Comparison of ENCODE assay signal across 10 cellular contexts in the genomic region with DNA sequence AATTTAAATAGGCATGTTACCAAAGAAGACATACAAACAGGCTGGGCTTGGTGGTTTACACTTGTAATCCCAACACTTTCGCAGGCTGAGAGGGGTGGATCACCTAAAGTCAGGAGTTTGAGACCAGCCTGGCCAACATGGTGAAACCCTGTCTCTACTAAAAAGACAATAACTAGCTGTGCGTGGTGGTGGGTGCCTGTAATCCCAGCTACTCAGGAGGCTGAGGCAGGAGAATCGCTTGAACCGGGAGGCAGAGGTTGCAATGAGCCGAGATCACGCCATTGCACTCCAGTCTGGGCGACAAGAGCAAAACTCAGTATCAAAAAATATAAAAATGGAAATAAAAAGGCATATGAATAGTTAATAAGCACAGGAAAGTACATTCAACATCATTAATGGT. TPM values are rescaled to one million over a fixed set of nuclear protein-coding genes. Genes with fewer than 3 reads are reported as not detected.
DNase-seq lines count a peak whose midpoint lies in the region; TF ChIP-seq lines count a peak whose summit lies in the region.
"Not testable (repeated sequence)": the region's sequence is repeated elsewhere in the genome, so short reads cannot be mapped to it uniquely, and the experiment has no call there.
"Had no signal": no experiment of that assay in that cellular context is flagged by ENCODE, and none has a peak within 500 bp of the region (broad histone marks: within the 10 kb centered on the region; RNA-seq: fewer than 3 reads in every experiment).

No MANE protein-coding gene starts in this region.

- not testable (repeated sequence) for H3K27me3 ChIP-seq in right atrium auricular region

- H3K36me3 ChIP-seq in right atrium auricular region = not testable (repeated sequence)

- not testable (repeated sequence) for TF ChIP-seq CTCF in right atrium auricular region (IDR thresholded peaks at IDR 0.05)

- H3K4me1 ChIP-seq in right atrium auricular region = not testable (repeated sequence)

- DNase-seq in right atrium auricular region (ENCODE audit: low spot score) = peak; percentile 52
- peak; percentile 9 for DNase-seq in islet precursor cell

- H3K4me3 ChIP-seq in right atrium auricular region = not testable (repeated sequence)

- not testable (repeated sequence) for H3K9me3 ChIP-seq in right atrium auricular region

- not testable (repeated sequence) for H3K27ac ChIP-seq in right atrium auricular region

RNA-seq across cellular contexts. Expression of gene WDFY4, which starts 37.6 kb away (rescaled TPM):
- 1 to 10 TPM in 1 of 2 donors, under 1 TPM in 1; 0.70 to 2.0 TPM for total RNA-seq in right atrium auricular region
- total RNA-seq: A172, A673, Caco-2, Calu3, Daoy had no signal

RNA-seq across cellular contexts. Expression of gene ARHGAP22, which starts 42.2 kb away (rescaled TPM):
- 1 to 10 TPM; 1.8 to 5.7 TPM for total RNA-seq in right atrium auricular region
- total RNA-seq: CD4-positive, alpha-beta T cell; CD8-positive, alpha-beta memory T cell; CD8-positive, alpha-beta T cell had no signal
